ENCODE assay signal across 10 cellular contexts in the genomic region with DNA sequence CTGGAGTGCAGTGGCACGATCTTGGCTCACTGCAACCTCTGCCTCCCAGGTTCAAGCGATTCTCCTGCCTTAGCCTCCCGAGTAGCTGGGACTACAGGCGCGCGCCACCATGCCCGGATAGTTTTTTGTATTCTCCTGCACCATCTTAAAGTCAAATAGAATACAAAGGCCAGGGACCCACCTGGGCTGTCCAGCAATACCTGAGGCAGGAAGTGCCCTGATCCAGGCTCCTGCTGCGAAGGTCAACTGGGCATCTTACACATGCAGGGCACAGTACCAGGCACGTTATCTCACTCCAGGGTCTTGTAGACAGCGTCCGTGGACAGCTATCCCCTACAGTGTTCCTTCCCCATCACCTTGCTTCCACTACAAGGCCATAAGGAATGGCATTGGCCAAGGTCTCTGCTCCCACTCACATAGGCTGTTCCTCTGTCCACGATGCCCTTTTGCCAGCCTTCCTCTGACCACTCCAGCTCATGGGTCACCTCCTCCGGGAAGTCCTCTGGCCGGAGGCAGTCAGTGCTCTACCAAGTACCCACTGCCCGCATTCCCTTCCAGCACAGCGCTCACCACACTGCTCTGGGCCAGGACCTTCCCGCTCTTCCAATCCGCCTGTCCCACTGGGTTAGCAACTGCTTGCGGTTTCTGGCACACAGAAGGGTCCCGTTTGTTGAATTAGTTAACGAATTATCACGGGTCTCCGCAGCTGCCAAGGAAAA. TPM values are rescaled to one million over a fixed set of nuclear protein-coding genes. Genes with fewer than 3 reads are reported as not detected.
DNase-seq lines count a peak whose midpoint lies in the region; ATAC-seq, FAIRE-seq and TF ChIP-seq lines count a peak whose summit lies in the region.
"Had no signal": no experiment of that assay in that cellular context is flagged by ENCODE, and none has a peak within 500 bp of the region (broad histone marks: within the 10 kb centered on the region; RNA-seq: fewer than 3 reads in every experiment).

No MANE protein-coding gene starts in this region.

- H3K27ac Mint-ChIP-seq in activated B cell treated with CpG ODN at 0.5 μM for 24 hours, result no peak overlapping the region

- CTCF ChIA-PET in activated B cell treated with CpG ODN at 0.5 μM for 24 hours (lab: Charles Lee), result interaction anchor here (0.9 to 3.6 kb wide), 2 partner anchors 11 to 47 kb away, joined by 4 to 21 read pairs; no protein-coding TSS in a partner anchor

- DNase-seq in GM12865 (ENCODE audit: low read depth) (no peak), activated B cell treated with CpG ODN at 0.5 μM for 24 hours (no peak), left ventricle myocardium inferior (no peak), sciatic nerve (ENCODE audit: low spot score) (peak; percentile 43), urothelium cell line (ENCODE audit: low spot score) (no peak), GM19238 (ENCODE audit: insufficient read length, low spot score) (no peak), NCI-H187 treated with DMSO at 0.1 percent for 48 hours (lab: John Stamatoyannopoulos, UW) (no peak)

- no peaks in the 10 kb centered on the region for H3K9me3 Mint-ChIP-seq in activated B cell treated with CpG ODN at 0.5 μM for 24 hours

- H3K4me3 ChIP-seq in GM12865 (ENCODE audit: low read depth, low read length), result peak overlapping the region; percentile 61
- H3K4me3 ChIP-seq in left ventricle myocardium inferior, result peak overlapping the region; percentile 88

- POLR2A ChIA-PET in activated B cell treated with CpG ODN at 0.5 μM for 24 hours (lab: Charles Lee), result no interaction called here

- no peaks in the 10 kb centered on the region for H3K9me3 ChIP-seq in left ventricle myocardium inferior (replicated peaks)

- H3K27me3 ChIP-seq in left ventricle myocardium inferior (ENCODE audit: low read depth), result no peaks in the 10 kb centered on the region

- peak overlapping the region; percentile 42 for H3K4me3 Mint-ChIP-seq in activated B cell treated with CpG ODN at 0.5 μM for 24 hours

- peaks cover 11% of the 10 kb centered on the region for H3K27me3 Mint-ChIP-seq in activated B cell treated with CpG ODN at 0.5 μM for 24 hours

- peaks cover 68% of the 10 kb centered on the region for H3K4me1 ChIP-seq in left ventricle myocardium inferior

- intact Hi-C loops in activated B cell treated with CpG ODN at 0.5 μM for 24 hours (cut with micrococcal nuclease) (loop anchor here (5.0 kb wide), 2 partner anchors 34 to 124 kb away; no protein-coding TSS in a partner anchor), left ventricle myocardium inferior (cut with micrococcal nuclease) (no loop called here), sciatic nerve (cut with DNase I) (no loop called here)

- no peaks in the 10 kb centered on the region for H3K36me3 Mint-ChIP-seq in activated B cell treated with CpG ODN at 0.5 μM for 24 hours (ENCODE audit: low read depth)

- TF ChIP-seq CTCF in GM12865 (IDR thresholded peaks at IDR 0.05; ENCODE audit: insufficient read depth, low read depth, low read length, missing control alignments) (no peak), activated B cell treated with CpG ODN at 0.5 μM for 24 hours (IDR thresholded peaks at IDR 0.05) (no peak), left ventricle myocardium inferior (IDR thresholded peaks at IDR 0.05; ENCODE audit: borderline replicate concordance) (no peak)

- peak overlapping the region; percentile 97 for H3K27ac ChIP-seq in left ventricle myocardium inferior (replicated peaks)
- H3K27ac ChIP-seq: HL-60 had no signal

- no peak for FAIRE-seq in urothelium cell line (lab: Jason Lieb, UNC)
- FAIRE-seq: endometrium had no signal

- ATAC-seq in activated B cell treated with CpG ODN at 0.5 μM for 24 hours (ENCODE audit: low read depth) (no peak), sciatic nerve (peak; percentile 31), HG03457 (IDR thresholded peaks at IDR 0.05; ENCODE audit: unreplicated experiment) (no peak)

- H3K4me1 Mint-ChIP-seq in activated B cell treated with CpG ODN at 0.5 μM for 24 hours, result peaks cover 36% of the 10 kb centered on the region

- no peaks in the 10 kb centered on the region for H3K36me3 ChIP-seq in left ventricle myocardium inferior

RNA-seq across cellular contexts. Expression of gene P4HA2, which starts 1.0 kb away (rescaled TPM):
- total RNA-seq in activated B cell treated with CpG ODN at 0.5 μM for 24 hours (0.29 and 0.44 TPM in 2 replicates), left ventricle myocardium inferior (80.5 TPM), sciatic nerve (26.9 TPM)

RNA-seq across cellular contexts. Expression of gene PDLIM4, which starts 30.8 kb away (rescaled TPM):
- total RNA-seq in activated B cell treated with CpG ODN at 0.5 μM for 24 hours, result not detected in 2 replicates
- 4.8 TPM for total RNA-seq in left ventricle myocardium inferior
- total RNA-seq in sciatic nerve, result 50.2 TPM

Comparison
In these comparisons a context has a peak if more than half of its experiments do, and no peak if none do; other contexts are left out.
1. RNA of gene P4HA2, which starts 1.0 kb away (total RNA-seq): 80.5 TPM in left ventricle myocardium inferior (single experiment) and 26.9 TPM in sciatic nerve (single experiment); 0.29 to 0.44 TPM in activated B cell treated with CpG ODN at 0.5 μM for 24 hours; every median in the first group is over 10 times any median in the second.